Comparison of ENCODE assay signal across 1 cellular context in the genomic region with DNA sequence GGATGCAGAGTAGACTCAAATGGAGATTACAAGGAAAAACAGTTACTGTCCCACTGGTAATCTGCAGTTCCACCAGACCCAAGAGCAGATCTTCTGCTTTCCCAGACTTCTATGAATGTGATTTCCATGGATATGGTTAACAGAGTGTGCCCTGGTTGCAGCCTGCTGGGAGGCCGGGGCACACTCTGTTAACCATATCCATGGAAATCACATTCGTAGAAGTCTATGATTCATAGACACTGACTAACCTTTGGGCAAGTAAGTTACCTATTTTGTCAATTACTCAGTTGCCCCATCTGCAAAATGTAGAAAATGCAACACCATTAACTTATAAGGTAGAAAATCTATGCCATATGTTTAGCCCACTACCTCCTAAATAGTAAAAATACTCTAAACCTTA.
TF ChIP-seq lines count a peak whose summit lies in the region.

No MANE protein-coding gene starts in this region.

TF ChIP-seq in SK-N-SH treated with all-trans-retinoic acid at 6 μM for 48 hours, 23 proteins besides CTCF, POLR2A, EP300 and RAD21 (continued from another document):
- TF ChIP-seq, protein P1, sequence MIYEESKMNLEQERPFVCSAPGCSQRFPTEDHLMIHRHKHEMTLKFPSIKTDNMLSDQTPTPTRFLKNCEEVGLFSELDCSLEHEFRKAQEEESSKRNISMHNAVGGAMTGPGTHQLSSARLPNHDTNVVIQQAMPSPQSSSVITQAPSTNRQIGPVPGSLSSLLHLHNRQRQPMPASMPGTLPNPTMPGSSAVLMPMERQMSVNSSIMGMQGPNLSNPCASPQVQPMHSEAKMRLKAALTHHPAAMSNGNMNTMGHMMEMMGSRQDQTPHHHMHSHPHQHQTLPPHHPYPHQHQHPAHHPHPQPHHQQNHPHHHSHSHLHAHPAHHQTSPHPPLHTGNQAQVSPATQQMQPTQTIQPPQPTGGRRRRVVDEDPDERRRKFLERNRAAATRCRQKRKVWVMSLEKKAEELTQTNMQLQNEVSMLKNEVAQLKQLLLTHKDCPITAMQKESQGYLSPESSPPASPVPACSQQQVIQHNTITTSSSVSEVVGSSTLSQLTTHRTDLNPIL (CRISPR knock-in tag; IDR thresholded peaks at IDR 0.05; ENCODE audit: low read depth) = no peak
- TF ChIP-seq ZC3H10 (CRISPR knock-in tag; IDR thresholded peaks at IDR 0.05) (no peak), SNAI2 (CRISPR knock-in tag; IDR thresholded peaks at IDR 0.05) (no peak), ESRRG (CRISPR knock-in tag; IDR thresholded peaks at IDR 0.05) (no peak), OSR1 (CRISPR knock-in tag; IDR thresholded peaks at IDR 0.05) (no peak), GLIS3 (CRISPR knock-in tag; IDR thresholded peaks at IDR 0.05) (no peak), TOX (CRISPR knock-in tag; IDR thresholded peaks at IDR 0.05; ENCODE audit: borderline replicate concordance) (no peak), RARB (CRISPR knock-in tag; IDR thresholded peaks at IDR 0.05) (no peak), ISL1 (CRISPR knock-in tag; IDR thresholded peaks at IDR 0.05) (no peak), ZNF70 (CRISPR knock-in tag; IDR thresholded peaks at IDR 0.05) (no peak), ARNTL (CRISPR knock-in tag; IDR thresholded peaks at IDR 0.05; ENCODE audit: borderline replicate concordance, low read depth) (no peak), ZNF565 (CRISPR knock-in tag; conservative IDR thresholded peaks at IDR 0.05; ENCODE audit: low read depth) (no peak), CSDC2 (CRISPR knock-in tag; IDR thresholded peaks at IDR 0.05) (no peak)
TF ChIP-seq in SK-N-SH treated with all-trans-retinoic acid at 6 μM for 48 hours: peak in this region for 0.
